ENCODE assay signal across 1 cellular context in genomic region chr2:197208841-197209240, GRCh38.
TF ChIP-seq lines count a peak whose summit lies in the region.

No MANE protein-coding gene starts in this region.

TF ChIP-seq in WTC11, 78 proteins besides CTCF, POLR2A, EP300 and RAD21 (continued from another document):
- TF ChIP-seq STAT6 (CRISPR knock-in tag; conservative IDR thresholded peaks at IDR 0.05; ENCODE audit: low read depth) (no peak), HMGXB4 (CRISPR knock-in tag; IDR thresholded peaks at IDR 0.05) (no peak), ELF4 (CRISPR knock-in tag; IDR thresholded peaks at IDR 0.05; ENCODE audit: low read depth) (no peak), ERG (CRISPR knock-in tag; IDR thresholded peaks at IDR 0.05) (no peak), ZBTB43 (CRISPR knock-in tag; IDR thresholded peaks at IDR 0.05) (no peak), GABPB1 (CRISPR knock-in tag; IDR thresholded peaks at IDR 0.05) (no peak), SOX15 (CRISPR knock-in tag; IDR thresholded peaks at IDR 0.05) (no peak)
